Comparison of ENCODE assay signal across 20 cellular contexts in the genomic region with DNA sequence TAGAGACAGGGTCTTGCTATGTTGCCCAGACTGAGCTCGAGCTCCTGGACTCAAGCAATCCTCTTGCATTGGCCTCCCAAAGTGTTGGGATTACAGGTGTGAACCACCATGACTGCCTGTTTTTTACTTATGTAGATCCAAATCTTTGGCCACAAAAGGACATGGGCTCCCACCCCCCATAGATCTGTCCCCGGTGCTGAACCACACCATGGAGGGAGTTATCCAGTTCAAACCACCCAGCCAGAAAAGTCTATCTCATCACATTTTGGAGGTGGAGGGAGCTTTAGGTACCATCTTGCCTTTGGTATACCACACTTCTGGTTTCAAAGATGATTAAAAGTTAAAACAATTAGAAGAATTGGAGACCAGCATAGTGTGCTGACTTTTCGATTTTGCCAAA. TPM values are rescaled to one million over a fixed set of nuclear protein-coding genes. Genes with fewer than 3 reads are reported as not detected.
A peak's percentile ranks its signal among the peaks of the same experiment; 100 is the strongest.
DNase-seq lines count a peak whose midpoint lies in the region; ATAC-seq, FAIRE-seq and TF ChIP-seq lines count a peak whose summit lies in the region.
"Had no signal": no experiment of that assay in that cellular context is flagged by ENCODE, and none has a peak within 500 bp of the region (broad histone marks: within the 10 kb centered on the region; RNA-seq: fewer than 3 reads in every experiment).

No MANE protein-coding gene starts in this region.

- CTCF ChIA-PET in HEK293 (lab: Yijun Ruan, JAX) (no interaction called here), GM12878 (lab: Yijun Ruan, JAX) (interaction anchor here (0.6 to 0.7 kb wide), 2 partner anchors 48 to 505 kb away, joined by 3 read pairs; no protein-coding TSS in a partner anchor)

- TF ChIP-seq EP300 in GM12878 (IDR thresholded peaks at IDR 0.05; ENCODE audit: borderline replicate concordance in 1 of 2, control insufficient read depth in 1 of 2, low read depth in 2 of 2, low read length in 2 of 2): no peak

- RAD21 ChIA-PET in GM12878 (lab: Charles Lee; ENCODE audit: unreplicated experiment): no interaction called here

- H3K79me2 ChIP-seq in DND-41 (ENCODE audit: insufficient read depth, low read length) (no peaks in the 10 kb centered on the region), GM12878 (ENCODE audit: control insufficient read depth, insufficient read depth, low read length) (no peaks in the 10 kb centered on the region)

- H4K20me1 ChIP-seq in DND-41 (ENCODE audit: insufficient read depth, low read length) (no peaks in the 10 kb centered on the region), GM12878 (ENCODE audit: control insufficient read depth, insufficient read depth) (no peaks in the 10 kb centered on the region)

- in situ Hi-C loops in GM12878 (cut with MboI): no loop called here

- H3K4me1 ChIP-seq in DND-41 (ENCODE audit: insufficient read depth, low read length) (no peaks in the 10 kb centered on the region), HEK293 (ENCODE audit: control insufficient read depth, insufficient read depth, low read length) (no peaks in the 10 kb centered on the region), GM12878 (ENCODE audit: control insufficient read depth, insufficient read depth, low read length) (no peaks in the 10 kb centered on the region)
- H3K4me1 ChIP-seq: BE2C, HAP-1 had no signal

- DNase-seq in DND-41 (peak; percentile 18), GM12878 (ENCODE audit: low read depth, low spot score) (no peak), left kidney (ENCODE audit: low read depth, low spot score) (peak; percentile 33), NCI-H2196 (lab: John Stamatoyannopoulos, UW; ENCODE audit: unreplicated experiment) (no peak)
- DNase-seq: BE2C; CD8-positive, alpha-beta T cell; COR-L47; GOT3; HFFc6 had no signal

- H3K27me3 ChIP-seq in DND-41 (ENCODE audit: insufficient read depth, low read length, poor library complexity) (no peaks in the 10 kb centered on the region), GM12878 (replicated peaks in 1 of 2; ENCODE audit: control insufficient read depth in 2 of 2, insufficient read depth in 2 of 2, low read length in 1 of 2) (no peaks in the 10 kb centered on the region)
- H3K27me3 ChIP-seq: BE2C had no signal

- TF ChIP-seq POLR2A in GM12878 (IDR thresholded peaks at IDR 0.05; ENCODE audit: low read depth, low read length): no peak

- POLR2A ChIA-PET in HEK293 (lab: Yijun Ruan, JAX): no interaction called here
- POLR2A ChIA-PET in GM12878 (lab: Charles Lee): interaction anchor here (0.7 kb wide), 2 partner anchors 136 to 361 kb away, joined by 3 to 4 read pairs; no protein-coding TSS in a partner anchor

- H3K27ac ChIP-seq in DND-41 (ENCODE audit: low read length) (no peak overlapping the region), HEK293 (ENCODE audit: extremely low read depth, low read depth, low read length) (no peak overlapping the region), GM12878 (ENCODE audit: control insufficient read depth, insufficient read depth) (no peak overlapping the region)
- H3K27ac ChIP-seq: C4-2B, KMS-11 had no signal

- intact Hi-C loops in GM12878 (cut with micrococcal nuclease; ENCODE audit: unreplicated experiment): no loop called here

- no peak overlapping the region for H2AFZ ChIP-seq in DND-41 (ENCODE audit: low read depth, low read length)
- H2AFZ ChIP-seq in GM12878 (ENCODE audit: control insufficient read depth, low read depth, low read length): no peak overlapping the region

- BruUV-seq in GM12878 (replicated peaks; lab: Mats Ljungman, UMichigan): no TSS peak

- FAIRE-seq in GM12878 (lab: Jason Lieb, UNC): no peak
- FAIRE-seq: A204.1, GM18507 had no signal

- WGBS in GM12878 (ENCODE audit: insufficient coverage, insufficient replicate concordance, low lambda C conversion rate, missing lambda C conversion rate): 66% methylated on average over 3 of the region's 3 CpGs

- TF ChIP-seq RAD21 in GM12878 (IDR thresholded peaks at IDR 0.05; ENCODE audit: insufficient read depth, low read depth, low read length): no peak

- TF ChIP-seq CTCF in DND-41 (IDR thresholded peaks at IDR 0.05; ENCODE audit: borderline replicate concordance, extremely low read depth, low read length, poor library complexity, severe bottlenecking) (no peak), HEK293 (tag by site-specific recombination; IDR thresholded peaks at IDR 0.05) (no peak), GM12878 (IDR thresholded peaks at IDR 0.05 in 2 of 3, conservative IDR thresholded peaks at IDR 0.05 in 1 of 3; ENCODE audit: control insufficient read depth in 2 of 3, extremely low read depth in 1 of 3, insufficient read depth in 1 of 3, low read depth in 3 of 3, low read length in 3 of 3) (no peak)

- SMC1A ChIA-PET in GM12878 (lab: Charles Lee; ENCODE audit: uncharacterized antibody, unreplicated experiment): interaction anchor here (0.7 kb wide), 1 partner anchor 251 kb away, joined by 4 read pairs; no protein-coding TSS in a partner anchor

- H3K4me3 ChIP-seq in DND-41 (ENCODE audit: low read depth in 1 of 2, low read length in 2 of 2) (no peak overlapping the region), HEK293 (ENCODE audit: low read depth, low read length) (no peak overlapping the region), GM12878 (no peak overlapping the region)
- H3K4me3 ChIP-seq: HAP-1 had no signal

- H3K9me3 ChIP-seq in DND-41 (ENCODE audit: insufficient read depth, low read length, severe bottlenecking) (no peaks in the 10 kb centered on the region), HEK293 (ENCODE audit: control insufficient read depth, insufficient read depth, low read depth, low read length) (no peaks in the 10 kb centered on the region), GM12878 (replicated peaks; ENCODE audit: control insufficient read depth, insufficient read depth, low read length) (no peaks in the 10 kb centered on the region)
- H3K9me3 ChIP-seq: BE2C had no signal

- H3K9ac ChIP-seq in DND-41 (ENCODE audit: low read depth, low read length) (no peak overlapping the region), GM12878 (ENCODE audit: control insufficient read depth, insufficient read depth, low read length) (no peak overlapping the region)
- H3K9ac ChIP-seq: KMS-11 had no signal

- H3K4me2 ChIP-seq in DND-41 (ENCODE audit: insufficient read depth, low read length) (no peak overlapping the region), GM12878 (ENCODE audit: control insufficient read depth, insufficient read depth) (no peak overlapping the region)
- H3K4me2 ChIP-seq: KMS-11 had no signal

- H3K36me3 ChIP-seq in DND-41 (ENCODE audit: insufficient read depth, low read length): no peaks in the 10 kb centered on the region
- no peaks in the 10 kb centered on the region for H3K36me3 ChIP-seq in HEK293 (ENCODE audit: control insufficient read depth in 2 of 2, insufficient read depth in 1 of 2, low read length in 2 of 2)
- no peaks in the 10 kb centered on the region for H3K36me3 ChIP-seq in GM12878 (ENCODE audit: control insufficient read depth in 2 of 2, insufficient read depth in 2 of 2, low read length in 1 of 2)
- H3K36me3 ChIP-seq: BE2C, HAP-1 had no signal

- ATAC-seq in DND-41 (ENCODE audit: insufficient read depth, low read depth) (no peak), GM12878 (no peak), HG02759 (IDR thresholded peaks at IDR 0.05; ENCODE audit: unreplicated experiment) (no peak), GM21786 (IDR thresholded peaks at IDR 0.05; ENCODE audit: unreplicated experiment) (no peak), HG02852 (IDR thresholded peaks at IDR 0.05; ENCODE audit: unreplicated experiment) (no peak)
- ATAC-seq: CD8-positive, alpha-beta T cell had no signal

TF ChIP-seq in GM12878, 131 proteins besides CTCF, POLR2A, EP300 and RAD21:
- TF ChIP-seq ZNF24 (IDR thresholded peaks at IDR 0.05): no peak
- TF ChIP-seq SIX5 (IDR thresholded peaks at IDR 0.05; ENCODE audit: low read depth, low read length, severe bottlenecking): no peak
- TF ChIP-seq REST (IDR thresholded peaks at IDR 0.05; ENCODE audit: low read depth, low read length): peak; percentile 64; the same call in 1 of the 2 replicates

RNA-seq across cellular contexts. Expression of gene SHISA9, which starts 26.2 kb away (rescaled TPM):
- 2.0 and 2.9 TPM in 2 replicates for total RNA-seq in GM12878 (2013; cell fraction: nucleolus; rRNA removed)
- total RNA-seq in GM12878 (2014; rRNA removed) (0.05 and 0.06 TPM in 2 replicates), GM12878 (2014; rRNA removed; fragmentation: Illumina TruSeq; extraction: Trizol) (0.09 TPM in 2 replicates), GM12878 (2021) (0.05 and 0.18 TPM in 2 replicates)
- polyA plus RNA-seq in GM12878 (2011; ENCODE audit: low read depth): not detected
- polyA plus RNA-seq in GM12878 (2011; rRNA removed) (25.5 and 27.5 TPM in 2 replicates), GM12878 (2014; fragmentation: Illumina TruSeq; extraction: Trizol) (0.09 and 0.35 TPM in 2 replicates), GM12878 (2014; fragmentation: Nextera tagmentation; extraction: Ambion mirVana) (under 1 TPM; 0.03 to 0.04 TPM), GM12878 (2014; rRNA removed) (0.06 and 1.2 TPM in 2 replicates), GM12878 (2016; fragmentation: Nextera tagmentation; extraction: Ambion mirVana) (under 1 TPM; 0.03 to 0.05 TPM)
- polyA plus RNA-seq in GM12878 (2011; cell fraction: cytosol; rRNA removed): 22.9 and 30.5 TPM in 2 replicates
- 9.4 and 10.9 TPM in 2 replicates for polyA plus RNA-seq in GM12878 (2011; cell fraction: nucleus; rRNA removed)
- not detected in 2 replicates for polyA plus RNA-seq in GM12878 (2012)
- 20.5 and 33.9 TPM in 2 replicates for polyA minus RNA-seq in GM12878 (2011; rRNA and poly(A)+ RNA removed)
- polyA minus RNA-seq in GM12878 (2011; cell fraction: cytosol; rRNA and poly(A)+ RNA removed): 6.1 and 7.8 TPM in 2 replicates
- polyA minus RNA-seq in GM12878 (2011; cell fraction: nucleus; rRNA and poly(A)+ RNA removed): 8.3 and 12.5 TPM in 2 replicates
- total RNA-seq: HFFc6 had no signal
- polyA plus RNA-seq: AG04450, IgD-negative memory B cell had no signal

Comparison
In these comparisons a context has a peak if more than half of its experiments do, and no peak if none do; other contexts are left out.
1. DNase-seq: peak in DND-41 (single experiment) and left kidney (single experiment); none in GM12878 (single experiment) and NCI-H2196 (single experiment).